8 cellular contexts compared by ENCODE assay signal in the genomic region with DNA sequence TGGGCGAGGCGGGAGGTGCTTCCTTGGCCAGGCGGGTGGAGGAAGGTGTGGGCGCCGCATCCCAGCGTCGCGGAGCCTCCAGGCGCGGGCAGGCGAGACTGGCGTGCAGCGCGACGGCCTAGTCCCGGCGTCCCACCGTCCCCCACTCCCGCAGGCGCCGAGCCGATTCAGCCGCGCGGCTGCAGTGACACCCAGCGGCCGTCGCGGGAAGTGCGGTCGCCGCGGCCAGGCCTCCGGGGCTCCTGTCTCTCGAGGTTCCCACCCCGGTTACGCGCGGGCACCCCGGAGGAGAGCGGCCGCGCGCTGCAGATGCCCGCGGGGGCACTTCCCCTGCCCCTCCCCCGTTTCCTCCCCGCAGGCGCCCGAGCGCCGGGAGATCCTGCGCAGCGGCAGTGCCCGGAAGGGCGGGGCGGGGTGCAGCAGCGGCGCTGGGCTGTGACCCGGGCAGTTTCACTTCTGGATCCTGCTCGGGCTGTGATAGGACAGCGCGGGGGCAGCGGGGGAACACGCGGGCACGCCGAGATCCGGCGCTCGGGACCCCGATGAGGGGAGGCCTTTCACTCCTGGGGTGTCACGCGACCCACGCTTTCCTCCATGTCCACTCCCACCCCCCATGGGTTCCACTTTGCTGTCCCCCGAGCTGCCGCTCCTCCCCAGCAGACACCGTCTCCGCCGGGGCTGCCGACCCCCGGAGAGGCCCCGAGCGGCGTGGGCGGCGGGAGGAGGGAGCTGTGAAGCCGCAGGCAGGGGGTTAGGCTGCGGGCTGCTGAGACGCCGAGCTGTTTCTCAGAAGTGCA. TPM values are rescaled to one million over a fixed set of nuclear protein-coding genes. Genes with fewer than 3 reads are reported as not detected.
A peak's percentile ranks its signal among the peaks of the same experiment; 100 is the strongest.
DNase-seq lines count a peak whose midpoint lies in the region; ATAC-seq and TF ChIP-seq lines count a peak whose summit lies in the region.

No MANE protein-coding gene starts in this region.

- TF ChIP-seq CTCF in GM12873 (IDR thresholded peaks at IDR 0.05; ENCODE audit: insufficient read depth, low read depth, low read length, missing control alignments) (peak; percentile 81), SU-DHL-6 (IDR thresholded peaks at IDR 0.05; ENCODE audit: insufficient read depth, low read length, poor library complexity, severe bottlenecking) (peak; percentile 41), heart left ventricle (IDR thresholded peaks at IDR 0.05) (peak; percentile 84 to 99 (median 96)), upper lobe of left lung (IDR thresholded peaks at IDR 0.05) (peak; percentile 98 to 100 (median 100))

- intact Hi-C loops in heart left ventricle (cut with DNase I) = loop anchor here (1.0 to 10.0 kb wide), 10 partner anchors 67 to 220 kb away; partner anchors contain the start of genes STARD3 (in 5 of the 10) and PGAP3 (in 1 of the 10)
- intact Hi-C loops in posterior vena cava (cut with DNase I) = loop anchor here (5.0 kb wide), 2 partner anchors 117 to 132 kb away; partner anchors contain the start of gene STARD3 (in 1 of the 2)

- H3K4me3 Mint-ChIP-seq in activated naive CD8-positive, alpha-beta T cell treated with anti-CD3 and anti-CD28 coated beads, Interleukin-2, amount 50 U/mL, for 24 hours = peak overlapping the region; percentile 77

- H3K27me3 ChIP-seq in SU-DHL-6 (ENCODE audit: low read length) (no peaks in the 10 kb centered on the region), heart left ventricle (no peaks in the 10 kb centered on the region), upper lobe of left lung (no peaks in the 10 kb centered on the region)

- peaks cover 74% of the 10 kb centered on the region for H3K4me1 Mint-ChIP-seq in activated naive CD8-positive, alpha-beta T cell treated with anti-CD3 and anti-CD28 coated beads, Interleukin-2, amount 50 U/mL, for 24 hours

- H3K9me3 ChIP-seq in SU-DHL-6 (ENCODE audit: insufficient read depth, low read length) = no peaks in the 10 kb centered on the region
- H3K9me3 ChIP-seq in heart left ventricle = no peaks in the 10 kb centered on the region
- H3K9me3 ChIP-seq in upper lobe of left lung = no peaks in the 10 kb centered on the region

- peak overlapping the region; percentile 100 for H3K27ac ChIP-seq in SU-DHL-6 (ENCODE audit: low read depth, low read length)
- peak overlapping the region; percentile 75 to 98 (median 93) for H3K27ac ChIP-seq in heart left ventricle
- H3K27ac ChIP-seq in upper lobe of left lung = peak overlapping the region; percentile 95 to 99 (median 98)

- peak overlapping the region; percentile 48 for H3K4me3 ChIP-seq in SU-DHL-6 (ENCODE audit: insufficient read depth, low read length, poor library complexity, severe bottlenecking)
- H3K4me3 ChIP-seq in heart left ventricle = peak overlapping the region; percentile 29 to 89 (median 71)
- peak overlapping the region; percentile 54 to 82 (median 66) for H3K4me3 ChIP-seq in upper lobe of left lung

- no peaks in the 10 kb centered on the region for H4K20me1 ChIP-seq in SU-DHL-6 (ENCODE audit: low read depth, low read length)

- H3F3A ChIP-seq in SU-DHL-6 (ENCODE audit: insufficient read depth) = peaks cover 48% of the 10 kb centered on the region

- TF ChIP-seq POLR2A in heart left ventricle (IDR thresholded peaks at IDR 0.05) = peak in 1 of 2 donors; percentile 67
- TF ChIP-seq POLR2A in upper lobe of left lung (IDR thresholded peaks at IDR 0.05) = peak in 2 of 4 donors; percentile 76 to 87

- peak overlapping the region; percentile 92 for H3K9ac ChIP-seq in SU-DHL-6 (ENCODE audit: low read length)

- 0 to 1% (median 0%) methylated on average over 45 to 91 of the region's 91 CpGs for WGBS in heart left ventricle, 4 donors
- 1% methylated on average over 57 of the region's 91 CpGs; no CpG with 5 or more reads in 1 of the 2 donors for WGBS in upper lobe of left lung, 2 donors

- DNase-seq in NCI-H1092 treated with DMSO at 0.1 percent for 48 hours (lab: John Stamatoyannopoulos, UW) (peak; percentile 74), heart left ventricle (peak; percentile 92 to 98 (median 95)), posterior vena cava (ENCODE audit: low spot score) (peak; percentile 98), upper lobe of left lung (peak; percentile 97 to 99)
- DNase-seq in activated naive CD8-positive, alpha-beta T cell treated with anti-CD3 and anti-CD28 coated beads, Interleukin-2, amount 50 U/mL, for 24 hours = peak; percentile 97

- no peaks in the 10 kb centered on the region for H3K9me2 ChIP-seq in SU-DHL-6 (replicated peaks; ENCODE audit: insufficient read depth, low read length)

- no peaks in the 10 kb centered on the region for H3K27me3 Mint-ChIP-seq in activated naive CD8-positive, alpha-beta T cell treated with anti-CD3 and anti-CD28 coated beads, Interleukin-2, amount 50 U/mL, for 24 hours

- no peaks in the 10 kb centered on the region; the same call in 1 of the 2 replicates for H3K79me2 ChIP-seq in SU-DHL-6 (ENCODE audit: insufficient read depth, low read length)

- H3K4me1 ChIP-seq in heart left ventricle (peaks cover 0 to 43% (median 25%) of the 10 kb centered on the region in 12 donors), upper lobe of left lung (peaks cover 16 to 28% (median 18%) of the 10 kb centered on the region in 4 donors)

- TF ChIP-seq EP300 in upper lobe of left lung (IDR thresholded peaks at IDR 0.05) = peak in 2 of 4 donors; percentile 59 to 85

- H3K27ac Mint-ChIP-seq in activated naive CD8-positive, alpha-beta T cell treated with anti-CD3 and anti-CD28 coated beads, Interleukin-2, amount 50 U/mL, for 24 hours = peak overlapping the region; percentile 97

- H3K36me3 Mint-ChIP-seq in activated naive CD8-positive, alpha-beta T cell treated with anti-CD3 and anti-CD28 coated beads, Interleukin-2, amount 50 U/mL, for 24 hours (ENCODE audit: low read depth) = peaks cover 9% of the 10 kb centered on the region

- H3K4me2 ChIP-seq in SU-DHL-6 (ENCODE audit: low read depth, low read length, poor library complexity, severe bottlenecking) = peak overlapping the region; percentile 96

- peak; percentile 53 for ATAC-seq in HG02623 (IDR thresholded peaks at IDR 0.05; ENCODE audit: unreplicated experiment)
- peak; percentile 73 for ATAC-seq in activated naive CD8-positive, alpha-beta T cell treated with anti-CD3 and anti-CD28 coated beads, Interleukin-2, amount 50 U/mL, for 24 hours
- peak; percentile 88 to 95 (median 94) for ATAC-seq in heart left ventricle
- ATAC-seq in upper lobe of left lung (ENCODE audit: low FRiP score in 2 of 2) = peak; percentile 95

- peak overlapping the region; percentile 91 for H2AFZ ChIP-seq in SU-DHL-6 (ENCODE audit: low read depth, low read length, severe bottlenecking)

- no peaks in the 10 kb centered on the region for H3K36me3 ChIP-seq in SU-DHL-6 (ENCODE audit: low read length)
- no peaks in the 10 kb centered on the region for H3K36me3 ChIP-seq in heart left ventricle
- H3K36me3 ChIP-seq in upper lobe of left lung = no peaks in the 10 kb centered on the region

- no peaks in the 10 kb centered on the region for H3K9me3 Mint-ChIP-seq in activated naive CD8-positive, alpha-beta T cell treated with anti-CD3 and anti-CD28 coated beads, Interleukin-2, amount 50 U/mL, for 24 hours

RNA-seq across cellular contexts. Expression of gene GRB7, which starts 16.6 kb away (rescaled TPM):
- 1 to 10 TPM in 7 of 9 donors, under 1 TPM in 2; 0.48 to 8.2 (median 1.7) TPM for total RNA-seq in heart left ventricle
- 1 to 10 TPM in 1 of 2 donors, under 1 TPM in 1; 0.57 to 1.3 TPM for polyA plus RNA-seq in heart left ventricle
- not detected for total RNA-seq in posterior vena cava
- total RNA-seq in upper lobe of left lung = 10 to 100 TPM; 19.9 to 82.8 (median 31.1) TPM

RNA-seq across cellular contexts. Expression of gene MIEN1, which starts 24.0 kb away (rescaled TPM):
- 10 to 100 TPM; 34.3 to 98.1 (median 53.3) TPM for total RNA-seq in heart left ventricle
- 100 to 1,000 TPM in 1 of 2 donors, 10 to 100 TPM in 1; 87.6 to 159 TPM for polyA plus RNA-seq in heart left ventricle
- total RNA-seq in posterior vena cava = 10 to 100 TPM; 27.4 to 33.6 TPM
- total RNA-seq in upper lobe of left lung = 10 to 100 TPM; 26.2 to 54.1 (median 43.2) TPM

RNA-seq across cellular contexts. Expression of gene ERBB2, which starts 54.5 kb away (rescaled TPM):
- total RNA-seq in heart left ventricle (10 to 100 TPM; 51.4 to 95.1 (median 79.3) TPM), posterior vena cava (10 to 100 TPM; 33.0 to 42.8 TPM), upper lobe of left lung (100 to 1,000 TPM in 4 of 6 donors, 10 to 100 TPM in 2; 88.6 to 126 (median 112) TPM)
- polyA plus RNA-seq in heart left ventricle = 10 to 100 TPM; 29.7 to 77.4 TPM

Comparison
In these comparisons a context has a peak if more than half of its experiments do, and no peak if none do; other contexts are left out.
1. Peak in every context shown above with its lines: DNase-seq, ATAC-seq, H3K4me3 ChIP-seq and H3K27ac ChIP-seq.
2. CTCF ChIP-seq: peak in every context shown above with its lines; median percentile 100 in upper lobe of left lung; 96 in heart left ventricle; 81 in GM12873; 41 in SU-DHL-6.